ENCODE assay signal across 1 cellular context in the genomic region with DNA sequence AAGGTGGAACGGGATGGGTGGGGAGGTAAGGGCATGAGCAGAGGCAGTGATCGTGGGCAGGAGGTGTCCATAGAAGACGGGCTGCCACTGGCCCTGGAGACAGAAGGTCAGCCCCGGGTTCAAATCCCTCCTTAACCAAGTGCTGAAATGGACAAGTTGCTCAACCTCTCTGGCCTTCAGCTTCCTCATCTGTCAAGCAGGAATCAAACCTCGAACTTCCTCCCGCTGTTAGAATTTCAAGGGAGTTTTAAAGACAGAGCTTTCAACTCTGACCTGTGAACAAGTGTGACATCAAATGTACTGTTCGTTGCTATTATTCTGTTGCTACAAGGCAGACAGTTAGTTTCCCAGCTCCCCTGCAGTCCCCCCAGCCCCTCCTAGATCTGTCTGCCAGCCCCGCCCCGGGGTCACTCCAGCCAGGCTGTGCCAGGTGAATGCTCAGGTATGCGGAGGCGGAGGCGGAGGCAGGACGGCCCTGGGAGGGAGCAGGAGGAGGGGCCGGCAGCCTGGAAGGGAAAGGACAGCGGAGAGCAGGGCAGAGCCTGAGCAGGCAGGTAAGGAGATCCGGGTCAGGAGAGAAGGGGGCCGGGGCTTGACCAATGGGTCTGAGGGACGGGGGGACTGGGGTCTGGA.
TF ChIP-seq lines count a peak whose summit lies in the region.

TSS of gene EPS8L1 (plus strand) at position 504 of the 633 bp plus-strand sequence. CDS start 576 bp downstream, outside the sequence.

TF ChIP-seq in H1, 55 proteins besides CTCF, POLR2A, EP300 and RAD21:
- peak; percentile 74 for TF ChIP-seq CTBP2 (IDR thresholded peaks at IDR 0.05; ENCODE audit: borderline replicate concordance, insufficient read depth, insufficient read length, low read length)
- TF ChIP-seq, protein P1, sequence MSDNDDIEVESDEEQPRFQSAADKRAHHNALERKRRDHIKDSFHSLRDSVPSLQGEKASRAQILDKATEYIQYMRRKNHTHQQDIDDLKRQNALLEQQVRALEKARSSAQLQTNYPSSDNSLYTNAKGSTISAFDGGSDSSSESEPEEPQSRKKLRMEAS (IDR thresholded peaks at IDR 0.05) = peak; percentile 42
- TF ChIP-seq SIN3A (conservative IDR thresholded peaks at IDR 0.05 in 1 of 2, IDR thresholded peaks at IDR 0.05 in 1 of 2; ENCODE audit: low read depth in 1 of 2, low read length in 2 of 2) = peak in 1 of 2 experiments; percentile 70; a peak in 2 of 4 replicates
- no peak for TF ChIP-seq NANOG (IDR thresholded peaks at IDR 0.05; ENCODE audit: insufficient read depth, low read depth, low read length, poor library complexity, severe bottlenecking)
- TF ChIP-seq TEAD4 (IDR thresholded peaks at IDR 0.05; ENCODE audit: low read depth, low read length) = peak; percentile 86
- TF ChIP-seq TAF1 (IDR thresholded peaks at IDR 0.05; ENCODE audit: low read depth, low read length) = 0 out of 2 replicates have a peak, but pooled peaks have one; percentile 25
- TF ChIP-seq EGR1 (IDR thresholded peaks at IDR 0.05; ENCODE audit: borderline replicate concordance, low read depth, low read length) = peak; percentile 98
- TF ChIP-seq CEBPB (IDR thresholded peaks at IDR 0.05; ENCODE audit: low read depth, low read length) = no peak
TF ChIP-seq in H1: peak in this region for 6.
